In genomic region chr22:18148508-18148965, GRCh38 we compare ENCODE assay signal across 1 cellular context.
TF ChIP-seq lines count a peak whose summit lies in the region.

No MANE protein-coding gene starts in this region.

TF ChIP-seq in GM23338, 12 proteins besides CTCF, POLR2A, EP300 and RAD21:
- TF ChIP-seq ZNF462 (CRISPR knock-in tag; IDR thresholded peaks at IDR 0.05) (no peak), POLR2AphosphoS5 (IDR thresholded peaks at IDR 0.05; ENCODE audit: low read depth) (no peak), ETS1 (IDR thresholded peaks at IDR 0.05) (no peak), STAT1 (IDR thresholded peaks at IDR 0.05; ENCODE audit: unreplicated experiment) (no peak)
